Comparison of ENCODE assay signal across 20 cellular contexts in the genomic region with DNA sequence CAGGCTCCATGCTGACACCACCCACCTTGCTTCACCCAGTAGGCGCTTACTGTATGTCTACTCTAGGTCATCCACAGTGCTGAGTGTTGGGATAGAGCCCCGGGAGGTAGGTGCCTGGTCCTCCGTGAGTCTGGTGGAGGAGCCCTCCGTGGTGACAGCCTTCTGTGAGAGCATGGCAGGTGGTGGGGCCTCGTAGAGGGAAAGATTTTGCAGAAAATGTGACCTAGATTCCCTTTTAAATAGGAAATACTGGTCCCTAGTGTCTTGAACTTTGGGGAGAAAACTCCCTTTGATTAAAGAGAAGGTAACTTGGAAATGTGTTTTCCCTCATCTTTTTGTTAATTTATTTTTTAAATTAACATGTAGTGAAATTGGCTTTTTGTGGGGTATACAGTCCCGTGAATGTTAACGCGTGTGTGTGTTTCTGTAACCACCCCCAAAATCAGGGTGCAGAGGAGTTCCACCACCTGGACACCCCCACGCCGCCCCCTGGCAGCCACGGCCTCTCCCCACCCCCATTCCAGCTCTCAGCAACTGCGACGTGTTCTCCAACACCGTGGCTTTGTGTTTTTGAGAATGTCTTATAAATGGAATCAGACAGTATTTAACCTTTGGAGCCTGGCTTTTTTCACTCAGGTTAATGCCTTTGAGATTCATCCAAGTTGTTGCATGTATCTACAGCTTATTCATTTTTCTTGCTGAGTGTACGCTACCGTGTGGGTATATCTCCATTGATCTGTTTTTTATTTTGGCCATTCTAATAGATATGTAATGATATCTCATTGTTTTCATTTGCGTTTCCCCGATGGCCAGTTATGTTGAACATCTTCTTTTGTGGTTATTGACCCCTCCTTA.
DNase-seq lines count a peak whose midpoint lies in the region; ATAC-seq and TF ChIP-seq lines count a peak whose summit lies in the region.
"Had no signal": no experiment of that assay in that cellular context is flagged by ENCODE, and none has a peak within 500 bp of the region (broad histone marks: within the 10 kb centered on the region; RNA-seq: fewer than 3 reads in every experiment).

No MANE protein-coding gene starts in this region.

- H3K27me3 ChIP-seq in esophagus muscularis mucosa (no peaks in the 10 kb centered on the region), spleen (replicated peaks in 1 of 7) (no peaks in the 10 kb centered on the region)
- H3K27me3 ChIP-seq: BE2C had no signal

- H3K36me3 Mint-ChIP-seq in activated CD8-positive, alpha-beta memory T cell treated with anti-CD3 and anti-CD28 coated beads, Interleukin-2, amount 10 ng/mL, durations not matched to agents 7 days and 5 days, result peaks cover 4% of the 10 kb centered on the region

- CTCF ChIA-PET in activated CD8-positive, alpha-beta memory T cell treated with anti-CD3 and anti-CD28 coated beads, Interleukin-2, amount 10 ng/mL, durations not matched to agents 7 days and 5 days (lab: Charles Lee), result no interaction called here

- no peak for ATAC-seq in activated CD8-positive, alpha-beta memory T cell treated with anti-CD3 and anti-CD28 coated beads, Interleukin-2, amount 10 ng/mL, durations not matched to agents 7 days and 5 days
- ATAC-seq: GM12878, HCT116 had no signal

- DNase-seq in activated CD8-positive, alpha-beta memory T cell treated with anti-CD3 and anti-CD28 coated beads, Interleukin-2, amount 10 ng/mL, durations not matched to agents 7 days and 5 days, result peak; percentile 15
- no peak for DNase-seq in activated CD8-positive, alpha-beta memory T cell treated with anti-CD3 and anti-CD28 coated beads, Interleukin-2, amount 50 U/mL, for 4 hours
- DNase-seq in D341Med (ENCODE audit: low spot score) (peak; percentile 1), esophagus muscularis mucosa (ENCODE audit: extremely low spot score) (peak; percentile 45), spleen (peak; percentile 32), SW480 (ENCODE audit: low spot score) (no peak), epidermal melanocyte (ENCODE audit: insufficient read length, low spot score) (no peak)
- DNase-seq: BE2C, EL, GOT3, MM.1S, NCI-H1092, NCI-H146, NCI-H2081 treated with DMSO at 0.1 percent for 48 hours, NCI-H510A treated with DMSO at 0.1 percent for 48 hours, NCI-H774, SHP77 had no signal

- H3K27ac ChIP-seq in esophagus muscularis mucosa (replicated peaks in 1 of 4) (no peak overlapping the region), spleen (no peak overlapping the region)

- no peak for TF ChIP-seq CTCF in esophagus muscularis mucosa (IDR thresholded peaks at IDR 0.05)
- TF ChIP-seq CTCF in spleen (IDR thresholded peaks at IDR 0.05 in 8 of 11, conservative IDR thresholded peaks at IDR 0.05 in 3 of 11), result no peak

- H3K4me3 Mint-ChIP-seq in activated CD8-positive, alpha-beta memory T cell treated with anti-CD3 and anti-CD28 coated beads, Interleukin-2, amount 10 ng/mL, durations not matched to agents 7 days and 5 days, result no peak overlapping the region
- H3K4me3 Mint-ChIP-seq: CD4-positive, alpha-beta T cell had no signal

- peaks cover 0 to 4% (median 0%) of the 10 kb centered on the region in 4 donors for H3K36me3 ChIP-seq in esophagus muscularis mucosa
- H3K36me3 ChIP-seq in spleen, result peaks cover 0 to 20% (median 0%) of the 10 kb centered on the region in 6 donors
- H3K36me3 ChIP-seq: BE2C had no signal

- H3K4me1 Mint-ChIP-seq in activated CD8-positive, alpha-beta memory T cell treated with anti-CD3 and anti-CD28 coated beads, Interleukin-2, amount 10 ng/mL, durations not matched to agents 7 days and 5 days, result no peaks in the 10 kb centered on the region

- H3K27ac Mint-ChIP-seq in activated CD8-positive, alpha-beta memory T cell treated with anti-CD3 and anti-CD28 coated beads, Interleukin-2, amount 10 ng/mL, durations not matched to agents 7 days and 5 days, result no peak overlapping the region
- H3K27ac Mint-ChIP-seq: CD4-positive, alpha-beta T cell had no signal

- TF ChIP-seq POLR2A in esophagus muscularis mucosa (IDR thresholded peaks at IDR 0.05; ENCODE audit: low read depth) (no peak), spleen (IDR thresholded peaks at IDR 0.05) (no peak)

- H3K9me3 ChIP-seq in esophagus muscularis mucosa, result peaks cover 8 to 30% (median 23%) of the 10 kb centered on the region in 4 donors
- H3K9me3 ChIP-seq in spleen, result peaks cover 15 to 77% (median 57%) of the 10 kb centered on the region in 8 donors
- H3K9me3 ChIP-seq: BE2C had no signal

- intact Hi-C loops in esophagus muscularis mucosa (cut with DNase I), result no loop called here
- intact Hi-C loops in spleen (cut with DNase I; ENCODE audit: low total_unique reads), result no loop called here

- WGBS in esophagus muscularis mucosa, result 92% methylated on average over 18 of the region's 18 CpGs
- 95 to 98% (median 96%) methylated on average over 18 of the region's 18 CpGs for WGBS in spleen, 5 donors

- no peaks in the 10 kb centered on the region for H3K27me3 Mint-ChIP-seq in activated CD8-positive, alpha-beta memory T cell treated with anti-CD3 and anti-CD28 coated beads, Interleukin-2, amount 10 ng/mL, durations not matched to agents 7 days and 5 days
- H3K27me3 Mint-ChIP-seq: CD4-positive, alpha-beta T cell had no signal

- TF ChIP-seq EP300 in esophagus muscularis mucosa (IDR thresholded peaks at IDR 0.05), result no peak

- H3K4me3 ChIP-seq in esophagus muscularis mucosa (no peak overlapping the region), spleen (no peak overlapping the region)
- H3K4me3 ChIP-seq: GM12878 had no signal

- peaks cover 20% of the 10 kb centered on the region for H3K9me3 Mint-ChIP-seq in activated CD8-positive, alpha-beta memory T cell treated with anti-CD3 and anti-CD28 coated beads, Interleukin-2, amount 10 ng/mL, durations not matched to agents 7 days and 5 days (ENCODE audit: low read depth)

- H3K4me1 ChIP-seq in esophagus muscularis mucosa (no peaks in the 10 kb centered on the region), spleen (no peaks in the 10 kb centered on the region)
- H3K4me1 ChIP-seq: BE2C had no signal

Comparison
In these comparisons a context has a peak if more than half of its experiments do, and no peak if none do; other contexts are left out.
1. DNase-seq: peak in activated CD8-positive, alpha-beta memory T cell treated with anti-CD3 and anti-CD28 coated beads, Interleukin-2, amount 10 ng/mL, durations not matched to agents 7 days and 5 days (single experiment), D341Med (single experiment), esophagus muscularis mucosa (single experiment) and spleen (single experiment); none in activated CD8-positive, alpha-beta memory T cell treated with anti-CD3 and anti-CD28 coated beads, Interleukin-2, amount 50 U/mL, for 4 hours (single experiment), SW480 (single experiment) and epidermal melanocyte (single experiment).